In genomic region chr17:18743699-18744446, GRCh38 we compare ENCODE assay signal across 2 cellular contexts. TPM values are rescaled to one million over a fixed set of nuclear protein-coding genes. Genes with fewer than 3 reads are reported as not detected.
"Had no signal": no experiment of that assay in that cellular context is flagged by ENCODE, and none has a peak within 500 bp of the region (broad histone marks: within the 10 kb centered on the region; RNA-seq: fewer than 3 reads in every experiment).

TSS of gene FBXW10 (plus strand) at chr17:18744054. CDS start at chr17:18744245, 191 bp downstream.

RNA-seq across cellular contexts. Expression of gene FBXW10, which starts in this region (rescaled TPM):
- total RNA-seq: activated CD8-positive, alpha-beta T cell treated with anti-CD3 and anti-CD28 coated beads for 36 hours; lower leg skin had no signal
